ENCODE assay signal across 23 cellular contexts in the genomic region with DNA sequence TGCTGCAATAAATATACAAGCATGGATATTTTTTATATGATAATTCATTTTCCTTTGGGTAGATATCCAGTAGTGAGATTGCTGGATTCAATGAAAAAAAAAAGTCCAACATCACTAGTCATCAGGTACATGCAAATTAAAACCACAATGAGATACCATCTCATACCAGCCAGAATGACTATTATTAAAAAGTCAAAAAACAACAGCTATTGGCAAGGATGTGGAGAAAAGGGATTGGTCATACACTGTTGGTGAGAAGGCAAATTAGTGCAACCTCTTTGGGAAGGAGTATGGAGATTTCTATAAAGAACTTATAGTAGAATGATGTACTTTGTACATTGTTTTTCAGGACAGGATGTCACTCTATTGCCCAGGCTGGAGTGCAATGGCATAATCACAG.
DNase-seq lines count a peak whose midpoint lies in the region; ATAC-seq, FAIRE-seq and TF ChIP-seq lines count a peak whose summit lies in the region.
"Had no signal": no experiment of that assay in that cellular context is flagged by ENCODE, and none has a peak within 500 bp of the region (broad histone marks: within the 10 kb centered on the region; RNA-seq: fewer than 3 reads in every experiment).

No MANE protein-coding gene starts in this region.

- H4K20me1 ChIP-seq in mammary epithelial cell (ENCODE audit: insufficient read depth, low read length) (no peaks in the 10 kb centered on the region), GM23248 (ENCODE audit: insufficient read depth) (no peaks in the 10 kb centered on the region)
- H4K20me1 ChIP-seq: BLaER1 treated with 17β-estradiol and CSF1 and Interleukin-3, amounts not matched to agents 10 nM and 100 nM had no signal

- no peak for TF ChIP-seq CTCF in mammary epithelial cell (conservative IDR thresholded peaks at IDR 0.05 in 1 of 2, IDR thresholded peaks at IDR 0.05 in 1 of 2; ENCODE audit: extremely low read depth in 1 of 2, insufficient read depth in 1 of 2, low read depth in 1 of 2, low read length in 2 of 2)
- TF ChIP-seq CTCF in breast epithelium (IDR thresholded peaks at IDR 0.05), result no peak
- no peak for TF ChIP-seq CTCF in bronchial epithelial cell (IDR thresholded peaks at IDR 0.05; ENCODE audit: insufficient read depth, low read length, severe bottlenecking)
- no peak for TF ChIP-seq CTCF in foreskin keratinocyte (conservative IDR thresholded peaks at IDR 0.05)

- peak; percentile 78 for DNase-seq in mammary epithelial cell
- no peak for DNase-seq in breast epithelium (ENCODE audit: low spot score in 2 of 2)
- DNase-seq in GM23248, result peak; percentile 1
- DNase-seq in bronchial epithelial cell (ENCODE audit: low read depth), result peak; percentile 11
- DNase-seq in foreskin keratinocyte, result peak; percentile 40 to 78
- DNase-seq in left colon, result no peak
- no peak for DNase-seq in T-helper 2 cell
- DNase-seq: AML-193; Caco-2; Calu3; CD4-positive, alpha-beta T cell; CD8-positive, alpha-beta T cell; DMS79 treated with DMSO at 0.1 percent for 48 hours; GDM1 had no signal

- CTCF ChIA-PET in mammary epithelial cell (lab: Charles Lee; ENCODE audit: low non-redundant PET), result no interaction called here

- dilution Hi-C loops in mammary epithelial cell (cut with HindIII; ENCODE audit: low sequenced_read_pairs), result no loop called here

- H3K27me3 ChIP-seq in mammary epithelial cell (ENCODE audit: insufficient read depth, low read length) (no peaks in the 10 kb centered on the region), breast epithelium (no peaks in the 10 kb centered on the region), GM23248 (replicated peaks; ENCODE audit: insufficient read depth) (no peaks in the 10 kb centered on the region), bronchial epithelial cell (ENCODE audit: control insufficient read depth, insufficient read depth, low read length) (no peaks in the 10 kb centered on the region), foreskin keratinocyte (no peaks in the 10 kb centered on the region)
- H3K27me3 ChIP-seq: BLaER1 treated with 17β-estradiol and CSF1 and Interleukin-3, amounts not matched to agents 10 nM and 100 nM had no signal

- no peaks in the 10 kb centered on the region for H3K79me2 ChIP-seq in mammary epithelial cell (ENCODE audit: insufficient read depth, low read length)
- H3K79me2 ChIP-seq in GM23248 (ENCODE audit: insufficient read depth), result no peaks in the 10 kb centered on the region

- no TSS peak for BruUV-seq in mammary epithelial cell (replicated peaks; lab: Mats Ljungman, UMichigan)

- H3K36me3 ChIP-seq in mammary epithelial cell (ENCODE audit: insufficient read depth, low read length), result no peaks in the 10 kb centered on the region
- H3K36me3 ChIP-seq in breast epithelium, result no peaks in the 10 kb centered on the region
- no peaks in the 10 kb centered on the region for H3K36me3 ChIP-seq in GM23248 (ENCODE audit: low read depth)
- no peaks in the 10 kb centered on the region for H3K36me3 ChIP-seq in bronchial epithelial cell (ENCODE audit: control insufficient read depth, insufficient read depth, low read length)
- H3K36me3 ChIP-seq: BLaER1 treated with 17β-estradiol and CSF1 and Interleukin-3, amounts not matched to agents 10 nM and 100 nM had no signal

- ATAC-seq in foreskin keratinocyte (peak; percentile 79), left colon (no peak), HG03442 (IDR thresholded peaks at IDR 0.05; ENCODE audit: unreplicated experiment) (no peak)
- ATAC-seq: A549; CD8-positive, alpha-beta T cell; GM12878 had no signal

- TF ChIP-seq POLR2A in breast epithelium (IDR thresholded peaks at IDR 0.05), result no peak

- H3K4me1 ChIP-seq in mammary epithelial cell (ENCODE audit: insufficient read depth, low read length), result peaks cover 4% of the 10 kb centered on the region
- H3K4me1 ChIP-seq in breast epithelium, result no peaks in the 10 kb centered on the region
- H3K4me1 ChIP-seq in GM23248 (ENCODE audit: insufficient read depth), result no peaks in the 10 kb centered on the region
- H3K4me1 ChIP-seq in foreskin keratinocyte, result no peaks in the 10 kb centered on the region
- H3K4me1 ChIP-seq: A549; BLaER1 treated with 17β-estradiol and CSF1 and Interleukin-3, amounts not matched to agents 10 nM and 100 nM; Caco-2 had no signal

- no peaks in the 10 kb centered on the region for H3F3A ChIP-seq in GM23248 (ENCODE audit: insufficient read depth)

- no peaks in the 10 kb centered on the region for H3K9me2 ChIP-seq in GM23248 (ENCODE audit: insufficient read depth)

- H3K27ac ChIP-seq in mammary epithelial cell (ENCODE audit: insufficient read depth, low read depth, low read length) (no peak overlapping the region), breast epithelium (no peak overlapping the region), GM23248 (no peak overlapping the region), foreskin keratinocyte (no peak overlapping the region)
- H3K27ac ChIP-seq: 22Rv1; A549; BLaER1 treated with 17β-estradiol and CSF1 and Interleukin-3, amounts not matched to agents 10 nM and 100 nM; C4-2B had no signal

- H3K4me3 ChIP-seq in mammary epithelial cell (replicated peaks in 1 of 3; ENCODE audit: insufficient read depth in 1 of 3, low read depth in 2 of 3, low read length in 3 of 3) (no peak overlapping the region), breast epithelium (no peak overlapping the region), GM23248 (no peak overlapping the region), bronchial epithelial cell (ENCODE audit: low read depth, low read length) (no peak overlapping the region)
- H3K4me3 ChIP-seq: A549; BLaER1 treated with 17β-estradiol and CSF1 and Interleukin-3, amounts not matched to agents 10 nM and 100 nM; GM12878 had no signal

- no peak overlapping the region for H3K4me2 ChIP-seq in mammary epithelial cell (ENCODE audit: insufficient read depth, low read depth, low read length)
- no peak overlapping the region for H3K4me2 ChIP-seq in GM23248 (ENCODE audit: unreplicated experiment)
- H3K4me2 ChIP-seq: A549; BLaER1 treated with 17β-estradiol and CSF1 and Interleukin-3, amounts not matched to agents 10 nM and 100 nM had no signal

- peak overlapping the region; percentile 21 for H2AFZ ChIP-seq in mammary epithelial cell (ENCODE audit: low read depth, low read length)
- no peak overlapping the region for H2AFZ ChIP-seq in GM23248

- H3K9me3 ChIP-seq in mammary epithelial cell (replicated peaks; ENCODE audit: insufficient read depth, low read length) (no peaks in the 10 kb centered on the region), breast epithelium (no peaks in the 10 kb centered on the region), GM23248 (ENCODE audit: low read depth) (no peaks in the 10 kb centered on the region)
- H3K9me3 ChIP-seq: A549; BLaER1 treated with 17β-estradiol and CSF1 and Interleukin-3, amounts not matched to agents 10 nM and 100 nM; Caco-2 had no signal

- in situ Hi-C loops in mammary epithelial cell (cut with MboI; ENCODE audit: low sequenced_read_pairs in 2 of 2) (no loop called here), GM23248 (cut with MboI) (no loop called here)

- intact Hi-C loops in mammary epithelial cell (cut with micrococcal nuclease), result no loop called here
- intact Hi-C loops in breast epithelium (cut with DNase I; ENCODE audit: low total_unique reads), result no loop called here
- intact Hi-C loops in left colon (cut with DNase I, micrococcal nuclease), result no loop called here

- H3K9ac ChIP-seq in mammary epithelial cell (ENCODE audit: insufficient read depth, low read length) (no peak overlapping the region), GM23248 (no peak overlapping the region)
- H3K9ac ChIP-seq: BLaER1 treated with 17β-estradiol and CSF1 and Interleukin-3, amounts not matched to agents 10 nM and 100 nM had no signal

- no peak for FAIRE-seq in bronchial epithelial cell (lab: Jason Lieb, UNC)
- FAIRE-seq: A549, D721Med, GM12878, GM12892, GM19239 had no signal

Comparison
In these comparisons a context has a peak if more than half of its experiments do, and no peak if none do; other contexts are left out.
1. DNase-seq: peak in mammary epithelial cell (single experiment), GM23248 (single experiment), bronchial epithelial cell (single experiment) and foreskin keratinocyte (2 of 2); none in breast epithelium (0 of 2), left colon (0 of 2) and T-helper 2 cell (0 of 5).